In genomic region chr12:95164656-95165055, GRCh38 we compare ENCODE assay signal across 2 cellular contexts.
A peak's percentile ranks its signal among the peaks of the same experiment; 100 is the strongest.
TF ChIP-seq lines count a peak whose summit lies in the region.

No MANE protein-coding gene starts in this region.

TF ChIP-seq in IMR-90, 13 proteins besides CTCF, POLR2A, EP300 and RAD21:
- TF ChIP-seq RCOR1 (IDR thresholded peaks at IDR 0.05; ENCODE audit: insufficient replicate concordance, low read length) = no peak

TF ChIP-seq in endothelial cell of umbilical vein, 7 proteins besides CTCF, POLR2A, EP300 and RAD21:
- TF ChIP-seq EZH2 (IDR thresholded peaks at IDR 0.05; ENCODE audit: borderline replicate concordance, low read depth, low read length, severe bottlenecking) = no peak
- peak; percentile 24 for TF ChIP-seq JUN (IDR thresholded peaks at IDR 0.05; ENCODE audit: borderline replicate concordance, insufficient read depth, insufficient read length, low read depth)
